1 cellular context compared by ENCODE assay signal in genomic region chr12:108615918-108616317, GRCh38.
TF ChIP-seq lines count a peak whose summit lies in the region.

No MANE protein-coding gene starts in this region.

TF ChIP-seq in H1, 55 proteins besides CTCF, POLR2A, EP300 and RAD21:
- no peak for TF ChIP-seq SP4 (IDR thresholded peaks at IDR 0.05; ENCODE audit: low read length)
- no peak for TF ChIP-seq TAF1 (IDR thresholded peaks at IDR 0.05; ENCODE audit: low read depth, low read length)
- no peak for TF ChIP-seq SP1 (IDR thresholded peaks at IDR 0.05; ENCODE audit: low read depth, low read length)
- TF ChIP-seq CHD2 (IDR thresholded peaks at IDR 0.05; ENCODE audit: low read length), result no peak
- TF ChIP-seq, protein P1, sequence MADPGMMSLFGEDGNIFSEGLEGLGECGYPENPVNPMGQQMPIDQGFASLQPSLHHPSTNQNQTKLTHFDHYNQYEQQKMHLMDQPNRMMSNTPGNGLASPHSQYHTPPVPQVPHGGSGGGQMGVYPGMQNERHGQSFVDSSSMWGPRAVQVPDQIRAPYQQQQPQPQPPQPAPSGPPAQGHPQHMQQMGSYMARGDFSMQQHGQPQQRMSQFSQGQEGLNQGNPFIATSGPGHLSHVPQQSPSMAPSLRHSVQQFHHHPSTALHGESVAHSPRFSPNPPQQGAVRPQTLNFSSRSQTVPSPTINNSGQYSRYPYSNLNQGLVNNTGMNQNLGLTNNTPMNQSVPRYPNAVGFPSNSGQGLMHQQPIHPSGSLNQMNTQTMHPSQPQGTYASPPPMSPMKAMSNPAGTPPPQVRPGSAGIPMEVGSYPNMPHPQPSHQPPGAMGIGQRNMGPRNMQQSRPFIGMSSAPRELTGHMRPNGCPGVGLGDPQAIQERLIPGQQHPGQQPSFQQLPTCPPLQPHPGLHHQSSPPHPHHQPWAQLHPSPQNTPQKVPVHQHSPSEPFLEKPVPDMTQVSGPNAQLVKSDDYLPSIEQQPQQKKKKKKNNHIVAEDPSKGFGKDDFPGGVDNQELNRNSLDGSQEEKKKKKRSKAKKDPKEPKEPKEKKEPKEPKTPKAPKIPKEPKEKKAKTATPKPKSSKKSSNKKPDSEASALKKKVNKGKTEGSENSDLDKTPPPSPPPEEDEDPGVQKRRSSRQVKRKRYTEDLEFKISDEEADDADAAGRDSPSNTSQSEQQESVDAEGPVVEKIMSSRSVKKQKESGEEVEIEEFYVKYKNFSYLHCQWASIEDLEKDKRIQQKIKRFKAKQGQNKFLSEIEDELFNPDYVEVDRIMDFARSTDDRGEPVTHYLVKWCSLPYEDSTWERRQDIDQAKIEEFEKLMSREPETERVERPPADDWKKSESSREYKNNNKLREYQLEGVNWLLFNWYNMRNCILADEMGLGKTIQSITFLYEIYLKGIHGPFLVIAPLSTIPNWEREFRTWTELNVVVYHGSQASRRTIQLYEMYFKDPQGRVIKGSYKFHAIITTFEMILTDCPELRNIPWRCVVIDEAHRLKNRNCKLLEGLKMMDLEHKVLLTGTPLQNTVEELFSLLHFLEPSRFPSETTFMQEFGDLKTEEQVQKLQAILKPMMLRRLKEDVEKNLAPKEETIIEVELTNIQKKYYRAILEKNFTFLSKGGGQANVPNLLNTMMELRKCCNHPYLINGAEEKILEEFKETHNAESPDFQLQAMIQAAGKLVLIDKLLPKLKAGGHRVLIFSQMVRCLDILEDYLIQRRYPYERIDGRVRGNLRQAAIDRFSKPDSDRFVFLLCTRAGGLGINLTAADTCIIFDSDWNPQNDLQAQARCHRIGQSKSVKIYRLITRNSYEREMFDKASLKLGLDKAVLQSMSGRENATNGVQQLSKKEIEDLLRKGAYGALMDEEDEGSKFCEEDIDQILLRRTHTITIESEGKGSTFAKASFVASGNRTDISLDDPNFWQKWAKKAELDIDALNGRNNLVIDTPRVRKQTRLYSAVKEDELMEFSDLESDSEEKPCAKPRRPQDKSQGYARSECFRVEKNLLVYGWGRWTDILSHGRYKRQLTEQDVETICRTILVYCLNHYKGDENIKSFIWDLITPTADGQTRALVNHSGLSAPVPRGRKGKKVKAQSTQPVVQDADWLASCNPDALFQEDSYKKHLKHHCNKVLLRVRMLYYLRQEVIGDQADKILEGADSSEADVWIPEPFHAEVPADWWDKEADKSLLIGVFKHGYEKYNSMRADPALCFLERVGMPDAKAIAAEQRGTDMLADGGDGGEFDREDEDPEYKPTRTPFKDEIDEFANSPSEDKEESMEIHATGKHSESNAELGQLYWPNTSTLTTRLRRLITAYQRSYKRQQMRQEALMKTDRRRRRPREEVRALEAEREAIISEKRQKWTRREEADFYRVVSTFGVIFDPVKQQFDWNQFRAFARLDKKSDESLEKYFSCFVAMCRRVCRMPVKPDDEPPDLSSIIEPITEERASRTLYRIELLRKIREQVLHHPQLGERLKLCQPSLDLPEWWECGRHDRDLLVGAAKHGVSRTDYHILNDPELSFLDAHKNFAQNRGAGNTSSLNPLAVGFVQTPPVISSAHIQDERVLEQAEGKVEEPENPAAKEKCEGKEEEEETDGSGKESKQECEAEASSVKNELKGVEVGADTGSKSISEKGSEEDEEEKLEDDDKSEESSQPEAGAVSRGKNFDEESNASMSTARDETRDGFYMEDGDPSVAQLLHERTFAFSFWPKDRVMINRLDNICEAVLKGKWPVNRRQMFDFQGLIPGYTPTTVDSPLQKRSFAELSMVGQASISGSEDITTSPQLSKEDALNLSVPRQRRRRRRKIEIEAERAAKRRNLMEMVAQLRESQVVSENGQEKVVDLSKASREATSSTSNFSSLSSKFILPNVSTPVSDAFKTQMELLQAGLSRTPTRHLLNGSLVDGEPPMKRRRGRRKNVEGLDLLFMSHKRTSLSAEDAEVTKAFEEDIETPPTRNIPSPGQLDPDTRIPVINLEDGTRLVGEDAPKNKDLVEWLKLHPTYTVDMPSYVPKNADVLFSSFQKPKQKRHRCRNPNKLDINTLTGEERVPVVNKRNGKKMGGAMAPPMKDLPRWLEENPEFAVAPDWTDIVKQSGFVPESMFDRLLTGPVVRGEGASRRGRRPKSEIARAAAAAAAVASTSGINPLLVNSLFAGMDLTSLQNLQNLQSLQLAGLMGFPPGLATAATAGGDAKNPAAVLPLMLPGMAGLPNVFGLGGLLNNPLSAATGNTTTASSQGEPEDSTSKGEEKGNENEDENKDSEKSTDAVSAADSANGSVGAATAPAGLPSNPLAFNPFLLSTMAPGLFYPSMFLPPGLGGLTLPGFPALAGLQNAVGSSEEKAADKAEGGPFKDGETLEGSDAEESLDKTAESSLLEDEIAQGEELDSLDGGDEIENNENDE (IDR thresholded peaks at IDR 0.05; ENCODE audit: insufficient replicate concordance, low read length), result no peak
- TF ChIP-seq ATF3 (IDR thresholded peaks at IDR 0.05; ENCODE audit: insufficient read depth, low read depth, low read length), result no peak
- TF ChIP-seq RNF2 (IDR thresholded peaks at IDR 0.05; ENCODE audit: borderline replicate concordance, low read depth, low read length, missing control alignments, poor library complexity, severe bottlenecking), result no peak
- no peak for TF ChIP-seq BCL11A (IDR thresholded peaks at IDR 0.05; ENCODE audit: low read depth in 2 of 2, low read length in 2 of 2)
- peak; percentile 64; the same call in 1 of the 2 replicates for TF ChIP-seq KDM1A (IDR thresholded peaks at IDR 0.05; ENCODE audit: borderline replicate concordance, low read length)
TF ChIP-seq in H1: peak in this region for 1.
